ENCODE assay signal across 8 cellular contexts in genomic region chr3:17151598-17152373, GRCh38.
A peak's percentile ranks its signal among the peaks of the same experiment; 100 is the strongest.
DNase-seq lines count a peak whose midpoint lies in the region; ATAC-seq and TF ChIP-seq lines count a peak whose summit lies in the region.

No MANE protein-coding gene starts in this region.

- peaks cover 20 to 44% (median 34%) of the 10 kb centered on the region in 4 donors for H3K36me3 ChIP-seq in esophagus muscularis mucosa

- H3K27me3 ChIP-seq in esophagus muscularis mucosa, result no peaks in the 10 kb centered on the region

- peak; percentile 95 for ATAC-seq in HG02571 (IDR thresholded peaks at IDR 0.05; ENCODE audit: unreplicated experiment)

- no peak for TF ChIP-seq EP300 in esophagus muscularis mucosa (IDR thresholded peaks at IDR 0.05)

- H3K4me3 ChIP-seq in GM12864 (ENCODE audit: low read depth, low read length), result no peak overlapping the region
- no peak overlapping the region for H3K4me3 ChIP-seq in esophagus muscularis mucosa

- intact Hi-C loops in esophagus muscularis mucosa (cut with DNase I), result no loop called here

- H3K9me3 ChIP-seq in esophagus muscularis mucosa, result peaks cover 0 to 38% (median 20%) of the 10 kb centered on the region in 4 donors

- H3K27ac ChIP-seq in esophagus muscularis mucosa (replicated peaks in 1 of 4), result no peak overlapping the region

- TF ChIP-seq CTCF in GM12864 (IDR thresholded peaks at IDR 0.05; ENCODE audit: low read depth, low read length, missing control alignments) (no peak), esophagus muscularis mucosa (IDR thresholded peaks at IDR 0.05) (no peak)

- TF ChIP-seq POLR2A in esophagus muscularis mucosa (IDR thresholded peaks at IDR 0.05; ENCODE audit: low read depth), result no peak

- H3K4me1 ChIP-seq in esophagus muscularis mucosa, result no peaks in the 10 kb centered on the region

- WGBS in esophagus muscularis mucosa, result 89% methylated on average over 8 of the region's 16 CpGs

- DNase-seq in GM12864 (ENCODE audit: low read depth), result peak; percentile 52
- DNase-seq in OCI-M1 (lab: John Stamatoyannopoulos, UW), result peak; percentile 90
- DNase-seq in activated gamma-delta T cell treated with Interleukin-2 at 50 U/mL for 16 hours, result peak; percentile 83
- DNase-seq in stimulated activated CD4-positive, alpha-beta T cell treated with anti-CD3 and anti-CD28 coated beads, Interleukin-2, amount 100 ng/mL, for 24 hours, result peak; percentile 81 to 82
- no peak for DNase-seq in esophagus muscularis mucosa (ENCODE audit: extremely low spot score)
- DNase-seq in NCI-H1105 (lab: John Stamatoyannopoulos, UW), result no peak
- no peak for DNase-seq in SK-N-DZ (ENCODE audit: low spot score)

Comparison
In these comparisons a context has a peak if more than half of its experiments do, and no peak if none do; other contexts are left out.
1. DNase-seq: peak in GM12864 (single experiment), OCI-M1 (single experiment), activated gamma-delta T cell treated with Interleukin-2 at 50 U/mL for 16 hours (single experiment) and stimulated activated CD4-positive, alpha-beta T cell treated with anti-CD3 and anti-CD28 coated beads, Interleukin-2, amount 100 ng/mL, for 24 hours (2 of 2); none in esophagus muscularis mucosa (single experiment), NCI-H1105 (single experiment) and SK-N-DZ (single experiment).